ENCODE assay signal across 8 cellular contexts in genomic region chr6:42745638-42746451, GRCh38. TPM values are rescaled to one million over a fixed set of nuclear protein-coding genes. Genes with fewer than 3 reads are reported as not detected.
DNase-seq lines count a peak whose midpoint lies in the region; ATAC-seq and TF ChIP-seq lines count a peak whose summit lies in the region.

A gene with protein sequence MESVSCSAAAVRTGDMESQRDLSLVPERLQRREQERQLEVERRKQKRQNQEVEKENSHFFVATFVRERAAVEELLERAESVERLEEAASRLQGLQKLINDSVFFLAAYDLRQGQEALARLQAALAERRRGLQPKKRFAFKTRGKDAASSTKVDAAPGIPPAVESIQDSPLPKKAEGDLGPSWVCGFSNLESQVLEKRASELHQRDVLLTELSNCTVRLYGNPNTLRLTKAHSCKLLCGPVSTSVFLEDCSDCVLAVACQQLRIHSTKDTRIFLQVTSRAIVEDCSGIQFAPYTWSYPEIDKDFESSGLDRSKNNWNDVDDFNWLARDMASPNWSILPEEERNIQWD (minus strand): TSS chr6:42746103. CDS start chr6:42746073, 30 bp downstream.

- WGBS in right cardiac atrium: under 1% methylated on average over 57 of the region's 57 CpGs
- WGBS in psoas muscle, 3 donors: 0 to 1% (median 0%) methylated on average over 56 to 57 of the region's 57 CpGs
- WGBS in urinary bladder: under 1% methylated on average over 57 of the region's 57 CpGs

- no peak for TF ChIP-seq CTCF in ascending aorta (IDR thresholded peaks at IDR 0.05)
- TF ChIP-seq CTCF in psoas muscle (IDR thresholded peaks at IDR 0.05): no peak

- intact Hi-C loops in ascending aorta (cut with DNase I): loop anchor here (1.0 to 10.0 kb wide), 7 partner anchors 19 to 769 kb away; partner anchors contain the start of genes BICRAL, LRRC73, POLR1C and YIPF3
- intact Hi-C loops in right cardiac atrium (cut with DNase I): loop anchor here in 2 of 4 donors (5.0 kb wide), 1 partner anchor 36 kb away; the partner anchor contains the start of gene BICRAL (in 2 of the 2)
- intact Hi-C loops in psoas muscle (cut with DNase I): loop anchor here (1.0 to 2.0 kb wide), 3 partner anchors 36 to 133 kb away; partner anchors contain the start of genes BICRAL (in 2 of the 2) and RPL7L1 (in 1 of the 2)

- H3K27me3 ChIP-seq in ascending aorta (no peaks in the 10 kb centered on the region), right cardiac atrium (ENCODE audit: control insufficient read depth, insufficient read depth) (no peaks in the 10 kb centered on the region), psoas muscle (ENCODE audit: insufficient read depth in 3 of 3, low read length in 2 of 3) (no peaks in the 10 kb centered on the region)

- H3K4me1 ChIP-seq in ascending aorta: peaks cover 10 to 20% of the 10 kb centered on the region in 2 donors
- peaks cover 3% of the 10 kb centered on the region for H3K4me1 ChIP-seq in right cardiac atrium (ENCODE audit: control insufficient read depth, insufficient read depth, low read length)
- peaks cover 33% of the 10 kb centered on the region for H3K4me1 ChIP-seq in psoas muscle
- no peaks in the 10 kb centered on the region for H3K4me1 ChIP-seq in urinary bladder (ENCODE audit: insufficient read depth)

- no peaks in the 10 kb centered on the region for H3K36me3 ChIP-seq in ascending aorta
- H3K36me3 ChIP-seq in psoas muscle (ENCODE audit: insufficient read depth in 1 of 2, low read depth in 1 of 2): no peaks in the 10 kb centered on the region
- no peaks in the 10 kb centered on the region for H3K36me3 ChIP-seq in urinary bladder (ENCODE audit: insufficient read depth)

- H3K4me3 ChIP-seq in ascending aorta (peak within 1 kb of the TSS; percentile 83 to 90), right cardiac atrium (ENCODE audit: low read length) (peak within 1 kb of the TSS; percentile 78), psoas muscle (peak within 1 kb of the TSS; percentile 97), urinary bladder (ENCODE audit: low read depth, low read length) (peak within 1 kb of the TSS; percentile 87)

- H3K27ac ChIP-seq in ascending aorta (peak within 1 kb of the TSS; percentile 88 to 93), right cardiac atrium (ENCODE audit: low read length) (peak within 1 kb of the TSS; percentile 93), psoas muscle (peak within 1 kb of the TSS; percentile 99), urinary bladder (ENCODE audit: low read depth) (peak within 1 kb of the TSS; percentile 95)

- DNase-seq in NCI-H187 treated with DMSO at 0.1 percent for 48 hours (lab: John Stamatoyannopoulos, UW) (peak; percentile 95), T-helper 2 cell (peak; percentile 82 to 99 (median 91)), ascending aorta (ENCODE audit: low spot score in 2 of 2) (peak; percentile 94 to 99), right cardiac atrium (peak; percentile 93 to 97 (median 97)), psoas muscle (peak; percentile 95 to 97)

- ATAC-seq in GM18502 (IDR thresholded peaks at IDR 0.05; ENCODE audit: poor library complexity, unreplicated experiment) (peak; percentile 77), HG02943 (IDR thresholded peaks at IDR 0.05; ENCODE audit: low read depth, unreplicated experiment) (peak; percentile 53), right cardiac atrium (peak; percentile 93 to 95), psoas muscle (peak; percentile 86 to 91 (median 87))

- H3K9me3 ChIP-seq in ascending aorta (no peaks in the 10 kb centered on the region), right cardiac atrium (ENCODE audit: control insufficient read depth, low read length) (no peaks in the 10 kb centered on the region), psoas muscle (no peaks in the 10 kb centered on the region)

RNA-seq across cellular contexts. Expression of the gene that starts here (rescaled TPM):
- total RNA-seq in ascending aorta (50.8 TPM), right cardiac atrium (10 to 100 TPM; 13.9 to 15.3 (median 14.8) TPM), psoas muscle (10 to 100 TPM; 17.0 to 26.9 (median 18.9) TPM), urinary bladder (31.4 TPM)
- polyA plus RNA-seq in right cardiac atrium (18.2 TPM), psoas muscle (10 to 100 TPM; 13.1 to 41.3 (median 29.8) TPM), urinary bladder (29.8 TPM)

Comparison
In these comparisons a context has a peak if more than half of its experiments do, and no peak if none do; other contexts are left out.
1. Peak in every context shown above with its lines: DNase-seq, ATAC-seq, H3K4me3 ChIP-seq and H3K27ac ChIP-seq.